38 cellular contexts compared by ENCODE assay signal in the genomic region with DNA sequence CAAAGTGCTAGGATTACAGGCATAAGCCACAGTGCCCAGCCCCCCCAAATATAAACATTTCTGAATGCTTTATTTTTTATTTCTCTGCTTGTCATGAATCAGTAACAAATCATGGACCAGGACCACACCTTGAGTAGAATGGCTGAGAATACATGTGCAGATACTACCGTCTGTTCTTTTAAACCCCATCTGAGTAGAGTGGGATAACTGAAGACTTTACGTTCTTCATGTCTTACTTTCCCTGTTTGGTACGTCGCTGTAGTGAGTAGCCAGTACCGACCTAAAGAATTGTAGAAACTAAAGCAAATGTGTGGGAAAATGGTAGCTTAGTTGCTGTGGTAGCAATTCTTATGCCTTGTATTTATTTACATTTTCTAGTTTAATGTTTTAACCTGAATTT. TPM values are rescaled to one million over a fixed set of nuclear protein-coding genes. Genes with fewer than 3 reads are reported as not detected.
"Had no signal": no experiment of that assay in that cellular context is flagged by ENCODE, and none has a peak within 500 bp of the region (broad histone marks: within the 10 kb centered on the region; RNA-seq: fewer than 3 reads in every experiment).

No MANE protein-coding gene starts in this region.

- H3K27ac Mint-ChIP-seq: activated B cell treated with CpG ODN at 0.5 μM for 24 hours; activated CD4-positive, alpha-beta memory T cell treated with anti-CD3 and anti-CD28 coated beads for 36 hours; activated CD4-positive, alpha-beta T cell treated with anti-CD3 and anti-CD28 coated beads, Interleukin-2, amount 10 ng/mL, durations not matched to agents 24 days and 14 days; activated CD8-positive, alpha-beta T cell treated with anti-CD3 and anti-CD28 coated beads for 36 hours; activated naive CD4-positive, alpha-beta T cell treated with anti-CD3 and anti-CD28 coated beads for 36 hours; activated naive CD4-positive, alpha-beta T cell treated with anti-CD3 and anti-CD28 coated beads, Interleukin-2, amount 50 U/mL, for 72 hours; activated naive CD8-positive, alpha-beta T cell treated with anti-CD3 and anti-CD28 coated beads for 36 hours; activated T-cell treated with anti-CD3 and anti-CD28 coated beads, Interleukin-2, amount 50 U/mL, for 72 hours; activated T-helper 1 cell treated with anti-CD3 and anti-CD28 coated beads, Interleukin-12 subunit alpha, Interleukin-12 subunit beta, Interleukin-2, Interleukin-4 antibody, amounts not matched to agents 30 ng/mL and 10 ng/mL and 1 ng/mL, durations not matched to agents 14 hours and 24 hours and 36 hours; T-helper 1 cell treated with Interleukin-12 subunit alpha and Interleukin-12 subunit beta and Interleukin-4 antibody, amounts not matched to agents 30 μg/mL and 1 μg/mL, for 36 hours; T-helper 2 cell treated with Interferon-gamma antibody and Interleukin-4, amounts not matched to agents 5 μg/mL and 100 μg/mL, for 36 hours had no signal

- H3K27me3 ChIP-seq: adrenal gland, body of pancreas, brain microvascular endothelial cell, breast epithelium had no signal

- DNase-seq: activated B cell treated with CpG ODN at 0.5 μM for 24 hours; activated CD4-positive, alpha-beta memory T cell treated with anti-CD3 and anti-CD28 coated beads for 36 hours; activated CD4-positive, alpha-beta T cell treated with anti-CD3 and anti-CD28 coated beads for 4 hours; activated CD4-positive, alpha-beta T cell treated with anti-CD3 and anti-CD28 coated beads, Interleukin-2, amount 10 ng/mL, durations not matched to agents 24 days and 14 days; activated CD4-positive, alpha-beta T cell treated with anti-CD3 and anti-CD28 coated beads, Interleukin-2, amount 50 U/mL, for 1 hour; activated CD4-positive, alpha-beta T cell treated with anti-CD3 and anti-CD28 coated beads, Interleukin-2, amount 50 U/mL, for 4 hours; activated CD4-positive, CD25-positive, alpha-beta regulatory T cell treated with anti-CD3 and anti-CD28 coated beads, Interleukin-2, amount 50 U/mL, for 72 hours; activated CD8-positive, alpha-beta memory T cell treated with anti-CD3 and anti-CD28 coated beads, Interleukin-2, amount 50 U/mL, for 4 hours; activated CD8-positive, alpha-beta T cell treated with anti-CD3 and anti-CD28 coated beads for 36 hours; activated effector memory CD4-positive, alpha-beta T cell treated with anti-CD3 and anti-CD28 coated beads, Interleukin-2, amount 50 U/mL, for 16 hours; activated gamma-delta T cell treated with Interleukin-2 at 50 U/mL for 16 hours; activated naive CD4-positive, alpha-beta T cell; activated naive CD4-positive, alpha-beta T cell treated with anti-CD3 and anti-CD28 coated beads for 36 hours; activated naive CD4-positive, alpha-beta T cell treated with anti-CD3 and anti-CD28 coated beads, Interleukin-2, amount 50 U/mL, for 16 hours; activated naive CD8-positive, alpha-beta T cell treated with anti-CD3 and anti-CD28 coated beads for 36 hours; activated T-cell treated with anti-CD3 and anti-CD28 coated beads for 4 hours; activated T-cell treated with anti-CD3 and anti-CD28 coated beads, Interleukin-2, amount 50 U/mL, for 1 hour; activated T-cell treated with anti-CD3 and anti-CD28 coated beads, Interleukin-2, amount 50 U/mL, for 4 hours; activated T-cell treated with anti-CD3 and anti-CD28 coated beads, Interleukin-2, amount 50 U/mL, for 72 hours; adrenal gland; amniotic stem cell; aorta; body of pancreas; brain microvascular endothelial cell; caudate nucleus; T-helper 1 cell; T-helper 2 cell; T-helper 9 cell had no signal

- FAIRE-seq: astrocyte, TTC549 had no signal

- H3K27ac ChIP-seq: adrenal gland, body of pancreas, brain microvascular endothelial cell, breast epithelium, VCaP had no signal

- H3K36me3 ChIP-seq: breast epithelium had no signal

- H3K4me3 Mint-ChIP-seq: activated B cell treated with CpG ODN at 0.5 μM for 24 hours; activated CD4-positive, alpha-beta memory T cell treated with anti-CD3 and anti-CD28 coated beads for 36 hours; activated CD4-positive, alpha-beta T cell treated with anti-CD3 and anti-CD28 coated beads, Interleukin-2, amount 10 ng/mL, durations not matched to agents 24 days and 14 days; activated CD8-positive, alpha-beta T cell treated with anti-CD3 and anti-CD28 coated beads for 36 hours; activated naive CD4-positive, alpha-beta T cell treated with anti-CD3 and anti-CD28 coated beads for 36 hours; activated naive CD8-positive, alpha-beta T cell treated with anti-CD3 and anti-CD28 coated beads for 36 hours; activated T-cell treated with anti-CD3 and anti-CD28 coated beads, Interleukin-2, amount 50 U/mL, for 4 hours; activated T-cell treated with anti-CD3 and anti-CD28 coated beads, Interleukin-2, amount 50 U/mL, for 72 hours; activated T-helper 1 cell treated with anti-CD3 and anti-CD28 coated beads, Interleukin-12 subunit alpha, Interleukin-12 subunit beta, Interleukin-2, Interleukin-4 antibody, amounts not matched to agents 30 ng/mL and 10 ng/mL and 1 ng/mL, durations not matched to agents 14 hours and 24 hours and 36 hours; activated T-helper 17 cell treated with anti-CD3 and anti-CD28 coated beads, Interleukin-2, amount 50 U/mL, for 72 hours; T-helper 1 cell treated with Interleukin-12 subunit alpha and Interleukin-12 subunit beta and Interleukin-4 antibody, amounts not matched to agents 30 μg/mL and 1 μg/mL, for 36 hours; T-helper 2 cell treated with Interferon-gamma antibody and Interleukin-4, amounts not matched to agents 5 μg/mL and 100 μg/mL, for 36 hours had no signal

- ATAC-seq: activated CD8-positive, alpha-beta T cell treated with anti-CD3 and anti-CD28 coated beads for 36 hours; activated naive CD4-positive, alpha-beta T cell treated with anti-CD3 and anti-CD28 coated beads, Interleukin-2, amount 50 U/mL, for 72 hours; activated T-cell treated with anti-CD3 and anti-CD28 coated beads, Interleukin-2, amount 50 U/mL, for 4 hours; activated T-cell treated with anti-CD3 and anti-CD28 coated beads, Interleukin-2, amount 50 U/mL, for 72 hours; activated T-helper 17 cell treated with anti-CD3 and anti-CD28 coated beads, Interleukin-2, amount 50 U/mL, for 72 hours; body of pancreas had no signal

- H3K4me3 ChIP-seq: adrenal gland, body of pancreas, breast epithelium had no signal

- H3K9me3 Mint-ChIP-seq: activated B cell treated with CpG ODN at 0.5 μM for 24 hours; activated CD4-positive, alpha-beta memory T cell treated with anti-CD3 and anti-CD28 coated beads for 36 hours; activated CD4-positive, alpha-beta T cell treated with anti-CD3 and anti-CD28 coated beads, Interleukin-2, amount 10 ng/mL, durations not matched to agents 24 days and 14 days; activated CD8-positive, alpha-beta T cell treated with anti-CD3 and anti-CD28 coated beads for 36 hours; activated naive CD4-positive, alpha-beta T cell treated with anti-CD3 and anti-CD28 coated beads for 36 hours; activated naive CD4-positive, alpha-beta T cell treated with anti-CD3 and anti-CD28 coated beads, Interleukin-2, amount 50 U/mL, for 72 hours; activated naive CD8-positive, alpha-beta T cell treated with anti-CD3 and anti-CD28 coated beads for 36 hours; activated T-cell treated with anti-CD3 and anti-CD28 coated beads, Interleukin-2, amount 50 U/mL, for 4 hours; activated T-cell treated with anti-CD3 and anti-CD28 coated beads, Interleukin-2, amount 50 U/mL, for 72 hours; activated T-helper 1 cell treated with anti-CD3 and anti-CD28 coated beads, Interleukin-12 subunit alpha, Interleukin-12 subunit beta, Interleukin-2, Interleukin-4 antibody, amounts not matched to agents 30 ng/mL and 10 ng/mL and 1 ng/mL, durations not matched to agents 14 hours and 24 hours and 36 hours; activated T-helper 17 cell treated with anti-CD3 and anti-CD28 coated beads, Interleukin-2, amount 50 U/mL, for 72 hours; T-helper 1 cell treated with Interleukin-12 subunit alpha and Interleukin-12 subunit beta and Interleukin-4 antibody, amounts not matched to agents 30 μg/mL and 1 μg/mL, for 36 hours; T-helper 2 cell treated with Interferon-gamma antibody and Interleukin-4, amounts not matched to agents 5 μg/mL and 100 μg/mL, for 36 hours had no signal

- H3K4me1 ChIP-seq: adrenal gland, breast epithelium had no signal

- H3K4me1 Mint-ChIP-seq: activated B cell treated with CpG ODN at 0.5 μM for 24 hours; activated CD4-positive, alpha-beta T cell treated with anti-CD3 and anti-CD28 coated beads, Interleukin-2, amount 10 ng/mL, durations not matched to agents 24 days and 14 days; activated naive CD8-positive, alpha-beta T cell treated with anti-CD3 and anti-CD28 coated beads for 36 hours; activated T-helper 17 cell treated with anti-CD3 and anti-CD28 coated beads, Interleukin-2, amount 50 U/mL, for 72 hours had no signal

- H3K9me3 ChIP-seq: adrenal gland, body of pancreas, breast epithelium had no signal

- H3K27me3 Mint-ChIP-seq: activated B cell treated with CpG ODN at 0.5 μM for 24 hours; activated CD4-positive, alpha-beta memory T cell treated with anti-CD3 and anti-CD28 coated beads for 36 hours; activated CD4-positive, alpha-beta T cell treated with anti-CD3 and anti-CD28 coated beads, Interleukin-2, amount 10 ng/mL, durations not matched to agents 24 days and 14 days; activated CD8-positive, alpha-beta T cell treated with anti-CD3 and anti-CD28 coated beads for 36 hours; activated naive CD8-positive, alpha-beta T cell treated with anti-CD3 and anti-CD28 coated beads for 36 hours; activated T-helper 17 cell treated with anti-CD3 and anti-CD28 coated beads, Interleukin-2, amount 50 U/mL, for 72 hours had no signal

RNA-seq across cellular contexts. Expression of gene VSTM5, which starts 36.4 kb away (rescaled TPM):
- total RNA-seq: activated B cell treated with CpG ODN at 0.5 μM for 24 hours; activated CD4-positive, alpha-beta memory T cell treated with anti-CD3 and anti-CD28 coated beads for 36 hours; activated CD4-positive, alpha-beta T cell treated with anti-CD3 and anti-CD28 coated beads, Interleukin-2, amount 10 ng/mL, durations not matched to agents 24 days and 14 days; activated CD8-positive, alpha-beta memory T cell treated with anti-CD3 and anti-CD28 coated beads for 36 hours; activated CD8-positive, alpha-beta T cell treated with anti-CD3 and anti-CD28 coated beads for 36 hours; activated naive CD4-positive, alpha-beta T cell treated with anti-CD3 and anti-CD28 coated beads for 36 hours; activated naive CD4-positive, alpha-beta T cell treated with anti-CD3 and anti-CD28 coated beads, Interleukin-2, amount 50 U/mL, for 72 hours; activated naive CD8-positive, alpha-beta T cell treated with anti-CD3 and anti-CD28 coated beads for 36 hours; activated T-cell treated with anti-CD3 and anti-CD28 coated beads, Interleukin-2, amount 50 U/mL, for 4 hours; activated T-cell treated with anti-CD3 and anti-CD28 coated beads, Interleukin-2, amount 50 U/mL, for 72 hours; activated T-helper 1 cell treated with anti-CD3 and anti-CD28 coated beads, Interleukin-12 subunit alpha, Interleukin-12 subunit beta, Interleukin-2, Interleukin-4 antibody, amounts not matched to agents 30 ng/mL and 10 ng/mL and 1 ng/mL, durations not matched to agents 14 hours and 24 hours and 36 hours; activated T-helper 17 cell treated with anti-CD3 and anti-CD28 coated beads, Interleukin-2, amount 50 U/mL, for 72 hours; body of pancreas had no signal
- polyA plus RNA-seq: aorta had no signal
